In the genomic region with DNA sequence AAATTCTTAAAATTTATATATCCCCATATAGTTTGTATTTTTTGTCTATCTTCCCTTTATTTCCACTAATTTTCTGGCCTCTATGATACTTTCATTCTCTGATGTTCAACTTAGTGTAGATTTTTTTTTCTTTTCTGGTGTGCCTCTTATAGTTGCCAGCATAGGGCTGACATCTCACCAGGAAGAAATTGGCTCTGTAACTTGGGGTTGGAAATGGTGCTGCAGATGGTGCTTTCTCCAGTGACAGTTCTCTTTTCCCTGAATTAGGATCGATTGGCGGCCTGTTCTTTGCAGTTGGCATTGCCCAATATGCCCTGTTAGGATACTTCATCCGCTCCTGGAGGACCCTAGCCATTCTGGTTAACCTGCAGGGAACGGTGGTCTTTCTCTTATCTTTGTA, we compare ENCODE assay signal across 21 cellular contexts. TPM values are rescaled to one million over a fixed set of nuclear protein-coding genes. Genes with fewer than 3 reads are reported as not detected.
DNase-seq lines count a peak whose midpoint lies in the region; ATAC-seq and TF ChIP-seq lines count a peak whose summit lies in the region.
"Had no signal": no experiment of that assay in that cellular context is flagged by ENCODE, and none has a peak within 500 bp of the region (broad histone marks: within the 10 kb centered on the region; RNA-seq: fewer than 3 reads in every experiment).

No MANE protein-coding gene starts in this region.

- H3K4me3 ChIP-seq in testis: no peak overlapping the region
- H3K4me3 ChIP-seq: BLaER1 had no signal

- H3K4me1 ChIP-seq in testis: no peaks in the 10 kb centered on the region
- H3K4me1 ChIP-seq: BE2C, BLaER1 had no signal

- in situ Hi-C loops in G401 (cut with HindIII; ENCODE audit: low sequenced_read_pairs): no loop called here

- no peak overlapping the region for H3K27ac ChIP-seq in testis
- H3K27ac ChIP-seq: BLaER1 had no signal

- no peaks in the 10 kb centered on the region for H3K27me3 ChIP-seq in testis
- H3K27me3 ChIP-seq: BLaER1 had no signal

- no peaks in the 10 kb centered on the region for H3K9me3 ChIP-seq in testis
- H3K9me3 ChIP-seq: BE2C, BLaER1 had no signal

- 88 to 94% methylated on average over 4 of the region's 4 CpGs for WGBS in testis, 2 donors

- no peak for TF ChIP-seq POLR2A in testis (IDR thresholded peaks at IDR 0.05)

- TF ChIP-seq CTCF in testis (IDR thresholded peaks at IDR 0.05): no peak

- no peaks in the 10 kb centered on the region for H3K36me3 ChIP-seq in testis (ENCODE audit: low read depth, missing control alignments)
- H3K36me3 ChIP-seq: BE2C, BLaER1 had no signal

- peak; percentile 70 for DNase-seq in G401 (ENCODE audit: low spot score)
- peak; percentile 60 for DNase-seq in cerebellar cortex (ENCODE audit: low spot score)
- DNase-seq in inferior parietal cortex (ENCODE audit: extremely low spot score): peak; percentile 3
- DNase-seq in NCI-H2107 treated with DMSO at 0.1 percent for 48 hours (lab: John Stamatoyannopoulos, UW; ENCODE audit: unreplicated experiment): no peak
- DNase-seq in testis: no peak
- DNase-seq: 8988T; ACHN; BE2C; CD4-positive, alpha-beta memory T cell; CD4-positive, CD25-positive, alpha-beta regulatory T cell; CD8-positive, alpha-beta memory T cell; COR-L47; DMS 273 treated with DMSO at 0.1 percent for 48 hours; DMS153; DMS53; DMS79; DND-41; EL had no signal

- no peak for ATAC-seq in HG03280 (IDR thresholded peaks at IDR 0.05; ENCODE audit: unreplicated experiment)

- intact Hi-C loops in testis (cut with DNase I; ENCODE audit: low total_unique reads): no loop called here

RNA-seq across cellular contexts. Expression of a gene that starts 50.3 kb away (rescaled TPM):
- total RNA-seq in G401 (2014; rRNA removed; shearing (Covaris generic)): not detected in 2 replicates
- total RNA-seq in testis: 1 to 10 TPM; 6.4 to 9.4 TPM
- polyA plus RNA-seq in testis (ENCODE audit: insufficient read depth, low read depth, low replicate concordance): 1.8 TPM
- polyA plus RNA-seq: AG04450; CD4-positive, alpha-beta memory T cell; CD8-positive, alpha-beta memory T cell had no signal

Comparison
In these comparisons a context has a peak if more than half of its experiments do, and no peak if none do; other contexts are left out.
1. DNase-seq: peak in G401 (single experiment), cerebellar cortex (single experiment) and inferior parietal cortex (single experiment); none in NCI-H2107 treated with DMSO at 0.1 percent for 48 hours (single experiment) and testis (single experiment).